18 cellular contexts compared by ENCODE assay signal in genomic region chr6:21151178-21151956, GRCh38.
DNase-seq lines count a peak whose midpoint lies in the region; ATAC-seq and TF ChIP-seq lines count a peak whose summit lies in the region.
"Had no signal": no experiment of that assay in that cellular context is flagged by ENCODE, and none has a peak within 500 bp of the region (broad histone marks: within the 10 kb centered on the region; RNA-seq: fewer than 3 reads in every experiment).

No MANE protein-coding gene starts in this region.

- H3K27me3 Mint-ChIP-seq in nephron (ENCODE audit: low read depth), result no peaks in the 10 kb centered on the region
- H3K27me3 Mint-ChIP-seq in activated CD8-positive, alpha-beta T cell treated with anti-CD3 and anti-CD28 coated beads, Interleukin-2, amount 10 ng/mL, durations not matched to agents 7 days and 5 days (ENCODE audit: low read depth), result no peaks in the 10 kb centered on the region

- H3K36me3 Mint-ChIP-seq in nephron (ENCODE audit: low read depth), result no peaks in the 10 kb centered on the region
- no peaks in the 10 kb centered on the region for H3K36me3 Mint-ChIP-seq in activated CD8-positive, alpha-beta T cell treated with anti-CD3 and anti-CD28 coated beads, Interleukin-2, amount 10 ng/mL, durations not matched to agents 7 days and 5 days (ENCODE audit: low read depth)
- H3K36me3 Mint-ChIP-seq: CD14-positive monocyte had no signal

- H3K9me3 Mint-ChIP-seq in nephron, result no peaks in the 10 kb centered on the region
- H3K9me3 Mint-ChIP-seq in activated CD8-positive, alpha-beta T cell treated with anti-CD3 and anti-CD28 coated beads, Interleukin-2, amount 10 ng/mL, durations not matched to agents 7 days and 5 days (ENCODE audit: insufficient read depth), result no peaks in the 10 kb centered on the region

- CTCF ChIA-PET in activated CD8-positive, alpha-beta T cell treated with anti-CD3 and anti-CD28 coated beads, Interleukin-2, amount 10 ng/mL, durations not matched to agents 7 days and 5 days (lab: Charles Lee), result no interaction called here

- ATAC-seq in HG03342 (IDR thresholded peaks at IDR 0.05; ENCODE audit: unreplicated experiment) (no peak), GM21423 (IDR thresholded peaks at IDR 0.05; ENCODE audit: unreplicated experiment) (no peak)
- ATAC-seq in activated CD8-positive, alpha-beta T cell treated with anti-CD3 and anti-CD28 coated beads, Interleukin-2, amount 10 ng/mL, durations not matched to agents 7 days and 5 days, result no peak

- in situ Hi-C loops in SK-MEL-5 (cut with HindIII; ENCODE audit: low pct_unique_long_range_greater_than_20kb, low sequenced_read_pairs), result no loop called here

- DNase-seq in SK-MEL-5 (ENCODE audit: low read depth, low spot score) (peak; percentile 85), kidney glomerular epithelial cell (lab: John Stamatoyannopoulos, UW) (peak; percentile 16), putamen (ENCODE audit: low spot score) (peak; percentile 50), nucleus accumbens (lab: John Stamatoyannopoulos, UW) (no peak)
- no peak for DNase-seq in activated CD8-positive, alpha-beta T cell treated with anti-CD3 and anti-CD28 coated beads, Interleukin-2, amount 10 ng/mL, durations not matched to agents 7 days and 5 days
- DNase-seq: 8988T; GOT3; KBM-7; NCI-H1694; NCI-H2081 treated with DMSO at 0.1 percent for 48 hours; NCI-H446 treated with DMSO at 0.1 percent for 48 hours; NCI-H748 treated with DMSO at 0.1 percent for 48 hours; NK-92 treated with Interleukin-12 subunit alpha and Interleukin-12 subunit beta, amount 100 ng/mL, for 24 hours; Peyer's patch had no signal

- H3K4me3 Mint-ChIP-seq in nephron, result no peak overlapping the region
- H3K4me3 Mint-ChIP-seq in activated CD8-positive, alpha-beta T cell treated with anti-CD3 and anti-CD28 coated beads, Interleukin-2, amount 10 ng/mL, durations not matched to agents 7 days and 5 days, result no peak overlapping the region
- H3K4me3 Mint-ChIP-seq: CD14-positive monocyte had no signal

- no peak for TF ChIP-seq CTCF in nephron (IDR thresholded peaks at IDR 0.05; ENCODE audit: unreplicated experiment in 3 of 3)

- peak overlapping the region; percentile 34 to 70 (median 50) for H3K27ac Mint-ChIP-seq in nephron
- H3K27ac Mint-ChIP-seq in activated CD8-positive, alpha-beta T cell treated with anti-CD3 and anti-CD28 coated beads, Interleukin-2, amount 10 ng/mL, durations not matched to agents 7 days and 5 days, result no peak overlapping the region
- H3K27ac Mint-ChIP-seq: CD14-positive monocyte had no signal

- POLR2A ChIA-PET in activated CD8-positive, alpha-beta T cell treated with anti-CD3 and anti-CD28 coated beads, Interleukin-2, amount 10 ng/mL, durations not matched to agents 7 days and 5 days (lab: Charles Lee), result no interaction called here

- H3K4me1 Mint-ChIP-seq in nephron, result peaks cover 31% of the 10 kb centered on the region
- no peaks in the 10 kb centered on the region for H3K4me1 Mint-ChIP-seq in activated CD8-positive, alpha-beta T cell treated with anti-CD3 and anti-CD28 coated beads, Interleukin-2, amount 10 ng/mL, durations not matched to agents 7 days and 5 days (ENCODE audit: low read depth)
- H3K4me1 Mint-ChIP-seq: CD14-positive monocyte had no signal

Comparison
In these comparisons a context has a peak if more than half of its experiments do, and no peak if none do; other contexts are left out.
1. DNase-seq: peak in SK-MEL-5 (single experiment), kidney glomerular epithelial cell (single experiment) and putamen (single experiment); none in nucleus accumbens (0 of 56) and activated CD8-positive, alpha-beta T cell treated with anti-CD3 and anti-CD28 coated beads, Interleukin-2, amount 10 ng/mL, durations not matched to agents 7 days and 5 days (single experiment).